In genomic region chr10:91006752-91007346, GRCh38 we compare ENCODE assay signal across 7 cellular contexts.
DNase-seq lines count a peak whose midpoint lies in the region; ATAC-seq lines count a peak whose summit lies in the region.

No MANE protein-coding gene starts in this region.

- H3K4me3 ChIP-seq in neuronal stem cell (ENCODE audit: low read length in 2 of 2), result no peak overlapping the region

- H3K9me3 ChIP-seq in neuronal stem cell (replicated peaks in 1 of 2; ENCODE audit: control insufficient read depth in 2 of 2, insufficient read depth in 1 of 2, low read depth in 1 of 2, low read length in 2 of 2), result no peaks in the 10 kb centered on the region

- no peaks in the 10 kb centered on the region for H3K36me3 ChIP-seq in neuronal stem cell (replicated peaks in 1 of 2; ENCODE audit: control insufficient read depth in 2 of 2, insufficient read depth in 2 of 2, low read length in 2 of 2)

- no peak overlapping the region for H2BK15ac ChIP-seq in neuronal stem cell (ENCODE audit: low read length)

- H3K23ac ChIP-seq in neuronal stem cell (ENCODE audit: low read depth, low read length, poor library complexity), result no peak overlapping the region

- H3K4me2 ChIP-seq in neuronal stem cell (ENCODE audit: insufficient read depth, low read length, poor library complexity, severe bottlenecking), result no peak overlapping the region

- H2AK5ac ChIP-seq in neuronal stem cell (ENCODE audit: low read depth, low read length), result no peak overlapping the region

- H3K4me1 ChIP-seq in neuronal stem cell (ENCODE audit: control insufficient read depth in 2 of 2, insufficient read depth in 1 of 2, low read depth in 1 of 2, low read length in 2 of 2), result peaks cover 5% of the 10 kb centered on the region in 2 donors

- no peak overlapping the region for H4K8ac ChIP-seq in neuronal stem cell (ENCODE audit: low read depth, low read length)

- H3K79me1 ChIP-seq in neuronal stem cell (ENCODE audit: low read depth, low read length), result no peaks in the 10 kb centered on the region

- no peaks in the 10 kb centered on the region for H3K27me3 ChIP-seq in neuronal stem cell (ENCODE audit: control insufficient read depth in 3 of 3, insufficient read depth in 3 of 3, low read depth in 1 of 3, low read length in 3 of 3)

- H4K91ac ChIP-seq in neuronal stem cell (ENCODE audit: low read depth, low read length, poor library complexity), result no peak overlapping the region

- no peak overlapping the region for H3K9ac ChIP-seq in neuronal stem cell (ENCODE audit: low read depth, low read length, poor library complexity)

- H3K27ac ChIP-seq in neuronal stem cell (replicated peaks; ENCODE audit: low read length), result no peak overlapping the region

- no peak overlapping the region for H3K4ac ChIP-seq in neuronal stem cell (ENCODE audit: low read length)

- WGBS in neuronal stem cell (ENCODE audit: extremely low coverage in 2 of 2, insufficient read length in 2 of 2, insufficient replicate concordance in 1 of 2), 2 donors, result no CpG with 5 or more reads among the region's 1 CpG

- DNase-seq in NAMALWA (ENCODE audit: low spot score) (peak; percentile 48), neuronal stem cell (ENCODE audit: low spot score) (no peak), dermis blood vessel endothelial cell (no peak), NCI-H1694 (lab: John Stamatoyannopoulos, UW) (no peak), Kasumi-1 (lab: John Stamatoyannopoulos, UW) (no peak)

- H3K14ac ChIP-seq in neuronal stem cell (ENCODE audit: low read length), result no peak overlapping the region

- H2BK5ac ChIP-seq in neuronal stem cell (ENCODE audit: low read length), result no peak overlapping the region

- H2BK120ac ChIP-seq in neuronal stem cell (ENCODE audit: low read depth, low read length), result no peak overlapping the region

- ATAC-seq in GM18870 (IDR thresholded peaks at IDR 0.05; ENCODE audit: unreplicated experiment) (peak; percentile 85), GM21737 (IDR thresholded peaks at IDR 0.05; ENCODE audit: unreplicated experiment) (peak; percentile 84)

- H3K18ac ChIP-seq in neuronal stem cell (ENCODE audit: low read length), result no peak overlapping the region

- H2AFZ ChIP-seq in neuronal stem cell (ENCODE audit: low read length), result peak overlapping the region; percentile 63

- H2BK12ac ChIP-seq in neuronal stem cell (ENCODE audit: low read length), result no peak overlapping the region
